Comparison of ENCODE assay signal across 1 cellular context in genomic region chr5:126594077-126594476, GRCh38.
TF ChIP-seq lines count a peak whose summit lies in the region.

No MANE protein-coding gene starts in this region.

TF ChIP-seq in endothelial cell of umbilical vein, 7 proteins besides CTCF, POLR2A, EP300 and RAD21 (continued from another document):
- no peak for TF ChIP-seq POLR2AphosphoS5 (IDR thresholded peaks at IDR 0.05; ENCODE audit: insufficient read depth, low read depth, low read length)
- no peak for TF ChIP-seq GATA2 (IDR thresholded peaks at IDR 0.05; ENCODE audit: insufficient read depth, insufficient read length, low read depth, low read length)
- no peak for TF ChIP-seq JUN (IDR thresholded peaks at IDR 0.05; ENCODE audit: borderline replicate concordance, insufficient read depth, insufficient read length, low read depth)
- no peak for TF ChIP-seq MAX (IDR thresholded peaks at IDR 0.05; ENCODE audit: insufficient read depth, insufficient read length)
